Comparison of ENCODE assay signal across 18 cellular contexts in the genomic region with DNA sequence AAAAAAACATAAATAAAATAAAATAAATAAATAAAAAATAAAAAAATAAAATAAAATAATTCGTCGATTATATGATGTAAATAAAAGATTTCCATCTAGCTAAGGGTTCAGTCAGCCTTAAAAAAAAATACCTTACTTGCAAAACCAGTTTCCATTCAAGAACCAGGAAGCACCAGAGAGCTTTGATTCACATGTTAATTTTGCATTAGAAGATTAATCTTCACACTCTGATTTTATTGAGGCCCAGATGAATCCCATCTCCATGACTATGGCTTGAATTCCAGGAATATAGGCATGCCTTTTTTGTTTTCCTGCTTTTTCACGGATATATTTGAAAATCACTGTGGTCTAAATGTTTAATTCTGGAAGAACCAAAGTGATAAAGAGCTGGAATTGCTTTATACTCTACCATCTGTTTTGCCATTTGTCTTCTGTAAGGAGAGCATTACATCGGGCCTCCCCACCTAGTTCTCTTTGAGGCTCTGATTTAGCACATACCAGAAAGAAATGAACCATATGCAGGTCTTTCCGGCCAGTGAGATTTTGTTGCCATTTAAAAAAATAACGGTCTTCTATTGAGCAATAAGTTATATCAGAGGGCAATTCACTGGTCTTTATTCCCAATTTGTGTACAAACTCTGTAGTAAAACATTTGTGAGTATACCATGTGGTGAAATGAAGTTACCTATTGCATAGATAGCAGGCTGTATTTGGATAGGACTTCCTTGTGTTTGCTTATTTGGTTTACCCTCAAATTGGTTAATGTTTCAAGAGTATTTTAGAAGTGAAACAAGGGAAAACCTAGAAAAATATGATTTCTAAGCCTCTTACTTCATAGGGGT.
DNase-seq lines count a peak whose midpoint lies in the region; ATAC-seq and TF ChIP-seq lines count a peak whose summit lies in the region.
"Had no signal": no experiment of that assay in that cellular context is flagged by ENCODE, and none has a peak within 500 bp of the region (broad histone marks: within the 10 kb centered on the region; RNA-seq: fewer than 3 reads in every experiment).

No MANE protein-coding gene starts in this region.

- no peaks in the 10 kb centered on the region for H3K36me3 ChIP-seq in HUES64 (ENCODE audit: insufficient read depth, low read length)
- no peaks in the 10 kb centered on the region for H3K36me3 ChIP-seq in adipocyte (ENCODE audit: control insufficient read depth, insufficient read depth, low read length, severe bottlenecking)
- no peaks in the 10 kb centered on the region for H3K36me3 ChIP-seq in Caco-2 (ENCODE audit: control insufficient read depth, insufficient read depth, low read length)
- H3K36me3 ChIP-seq: Peyer's patch had no signal

- TF ChIP-seq CTCF in Caco-2 (IDR thresholded peaks at IDR 0.05; ENCODE audit: insufficient read depth in 1 of 2, low read depth in 1 of 2, low read length in 1 of 2, severe bottlenecking in 1 of 2, unreplicated experiment in 1 of 2) = no peak
- TF ChIP-seq CTCF in foreskin keratinocyte (conservative IDR thresholded peaks at IDR 0.05) = no peak

- CTCF ChIA-PET in Caco-2 (lab: Charles Lee) = no interaction called here

- H3K4me1 ChIP-seq in HUES64 (ENCODE audit: insufficient read depth, low read length) (peaks cover 10% of the 10 kb centered on the region), adipocyte (ENCODE audit: control insufficient read depth, insufficient read depth, low read length) (peaks cover 9% of the 10 kb centered on the region), Caco-2 (no peaks in the 10 kb centered on the region), foreskin keratinocyte (peaks cover 1% of the 10 kb centered on the region)
- H3K4me1 ChIP-seq: Peyer's patch had no signal

- H3K9me3 Mint-ChIP-seq in Caco-2 (ENCODE audit: unreplicated experiment) = peaks cover 10% of the 10 kb centered on the region

- H3K27ac ChIP-seq in HUES64 (ENCODE audit: low read depth, low read length) (peak overlapping the region; percentile 34; the same call in 1 of the 2 replicates), foreskin keratinocyte (no peak overlapping the region)
- H3K27ac ChIP-seq: Peyer's patch had no signal

- H3K4me1 Mint-ChIP-seq in Caco-2 (ENCODE audit: low read depth, unreplicated experiment) = no peaks in the 10 kb centered on the region

- no peak overlapping the region for H3K9ac ChIP-seq in HUES64 (ENCODE audit: low read depth, low read length)
- no peak overlapping the region for H3K9ac ChIP-seq in adipocyte (ENCODE audit: low read length)

- intact Hi-C loops in left colon (cut with DNase I, micrococcal nuclease) = no loop called here
- intact Hi-C loops in Caco-2 (cut with micrococcal nuclease; ENCODE audit: unreplicated experiment) = no loop called here

- WGBS in HUES64 = 75% methylated on average over 4 of the region's 6 CpGs

- H3K27me3 Mint-ChIP-seq in Caco-2 (ENCODE audit: insufficient read depth, unreplicated experiment) = no peaks in the 10 kb centered on the region

- H3K4me3 Mint-ChIP-seq in Caco-2 (ENCODE audit: unreplicated experiment) = no peak overlapping the region

- H3K36me3 Mint-ChIP-seq in Caco-2 (ENCODE audit: insufficient read depth, unreplicated experiment) = no peaks in the 10 kb centered on the region

- no TSS peak for BruUV-seq in Caco-2 (replicated peaks; lab: Mats Ljungman, UMichigan)

- ATAC-seq in left colon = peak; percentile 88
- no peak for ATAC-seq in foreskin keratinocyte
- ATAC-seq: SK-N-SH treated with all-trans-retinoic acid at 6 μM for 48 hours had no signal

- peaks cover 7% of the 10 kb centered on the region for H3K9me3 ChIP-seq in HUES64 (ENCODE audit: insufficient read depth, low read depth, low read length)
- H3K9me3 ChIP-seq in adipocyte (ENCODE audit: control insufficient read depth, low read length) = peaks cover 10% of the 10 kb centered on the region
- 0 out of 2 replicates have a peak, but pooled peaks cover 7% of the 10 kb centered on the region for H3K9me3 ChIP-seq in Caco-2
- H3K9me3 ChIP-seq: Peyer's patch had no signal

- DNase-seq in DMS 273 (lab: John Stamatoyannopoulos, UW; ENCODE audit: unreplicated experiment) (peak; percentile 48), adipocyte (ENCODE audit: low read depth) (peak; percentile 25), left colon (no peak), foreskin melanocyte (no peak), Caco-2 (no peak), foreskin keratinocyte (no peak), iPS-NIHi7 (ENCODE audit: extremely low spot score) (no peak)
- DNase-seq: H7, KG1, MM.1S, NCI-H1105, NCI-H1930, NCI-H2171, NCI-H446 treated with DMSO at 0.1 percent for 48 hours, Peyer's patch, SHP77 had no signal

- H3K4me3 ChIP-seq in HUES64 (ENCODE audit: low read length) = no peak overlapping the region
- H3K4me3 ChIP-seq in adipocyte (ENCODE audit: low read length) = no peak overlapping the region
- H3K4me3 ChIP-seq in Caco-2 (ENCODE audit: low read depth, low read length) = no peak overlapping the region
- H3K4me3 ChIP-seq: Peyer's patch had no signal

- H3K27me3 ChIP-seq in HUES64 (ENCODE audit: insufficient read depth, low read length) (no peaks in the 10 kb centered on the region), adipocyte (replicated peaks; ENCODE audit: control insufficient read depth, insufficient read depth, low read length) (no peaks in the 10 kb centered on the region), Caco-2 (replicated peaks; ENCODE audit: control insufficient read depth, insufficient read depth, low read length) (no peaks in the 10 kb centered on the region), foreskin keratinocyte (no peaks in the 10 kb centered on the region)
- H3K27me3 ChIP-seq: Peyer's patch had no signal

- POLR2A ChIA-PET in Caco-2 (lab: Charles Lee) = no interaction called here

- no peak overlapping the region for H3K27ac Mint-ChIP-seq in Caco-2 (ENCODE audit: unreplicated experiment)

Comparison
In these comparisons a context has a peak if more than half of its experiments do, and no peak if none do; other contexts are left out.
1. DNase-seq: peak in DMS 273 (single experiment) and adipocyte (single experiment); none in left colon (0 of 2), foreskin melanocyte (single experiment), Caco-2 (0 of 2), foreskin keratinocyte (0 of 2) and iPS-NIHi7 (single experiment).